Comparison of ENCODE assay signal across 24 cellular contexts in the genomic region with DNA sequence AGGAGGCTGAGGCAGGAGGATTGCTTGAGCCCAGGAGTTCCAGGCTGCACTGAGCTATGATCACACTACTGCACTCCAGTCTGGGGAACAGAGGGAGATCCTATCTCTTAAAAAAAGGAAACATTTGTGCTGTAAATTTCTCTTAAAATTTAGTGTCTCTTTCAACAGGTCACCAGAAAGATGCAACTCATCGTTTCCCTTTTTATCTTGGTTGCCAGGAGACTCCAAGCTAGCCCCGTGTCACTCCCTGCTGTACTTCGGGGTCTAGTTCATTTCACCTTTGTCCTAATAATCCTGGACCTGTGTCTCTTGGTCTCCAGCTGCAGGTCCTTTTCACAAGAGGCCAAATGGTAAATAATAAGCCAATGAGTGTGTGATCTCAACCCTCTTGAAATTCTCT. TPM values are rescaled to one million over a fixed set of nuclear protein-coding genes. Genes with fewer than 3 reads are reported as not detected.
DNase-seq lines count a peak whose midpoint lies in the region; ATAC-seq, FAIRE-seq and TF ChIP-seq lines count a peak whose summit lies in the region.
"Had no signal": no experiment of that assay in that cellular context is flagged by ENCODE, and none has a peak within 500 bp of the region (broad histone marks: within the 10 kb centered on the region; RNA-seq: fewer than 3 reads in every experiment).

No MANE protein-coding gene starts in this region.

- H3K4me3 Mint-ChIP-seq in CD14-positive monocyte (no peak overlapping the region), memory B cell (no peak overlapping the region)
- H3K4me3 Mint-ChIP-seq in central memory CD8-positive, alpha-beta T cell: no peak overlapping the region
- H3K4me3 Mint-ChIP-seq: CD8-positive, alpha-beta T cell had no signal

- no peak for TF ChIP-seq RAD21 in HepG2 (CRISPR knock-in tag; IDR thresholded peaks at IDR 0.05)

- H3K9me3 Mint-ChIP-seq in CD14-positive monocyte (peaks cover 0 to 2% (median 0%) of the 10 kb centered on the region in 7 donors), memory B cell (no peaks in the 10 kb centered on the region)
- no peaks in the 10 kb centered on the region for H3K9me3 Mint-ChIP-seq in central memory CD8-positive, alpha-beta T cell
- H3K9me3 Mint-ChIP-seq: CD8-positive, alpha-beta T cell had no signal

- no peak for TF ChIP-seq POLR2A in HepG2 (IDR thresholded peaks at IDR 0.05; ENCODE audit: insufficient read depth in 1 of 2, low read depth in 2 of 2, low read length in 2 of 2)
- no peak for TF ChIP-seq POLR2A in esophagus squamous epithelium (IDR thresholded peaks at IDR 0.05)

- TF ChIP-seq EP300 in HepG2 (IDR thresholded peaks at IDR 0.05; ENCODE audit: low read depth in 2 of 2, low read length in 2 of 2) (no peak), HepG2 (CRISPR knock-in tag; IDR thresholded peaks at IDR 0.05; ENCODE audit: borderline replicate concordance) (no peak)

- H3K27ac ChIP-seq in HepG2 (ENCODE audit: extremely low read length, insufficient read depth, low read length): no peak overlapping the region
- no peak overlapping the region for H3K27ac ChIP-seq in esophagus squamous epithelium
- H3K27ac ChIP-seq: BLaER1, SK-N-MC had no signal

- H3K4me3 ChIP-seq in HepG2 (replicated peaks in 1 of 3; ENCODE audit: insufficient read depth in 1 of 3, low read depth in 2 of 3, low read length in 3 of 3) (no peak overlapping the region), esophagus squamous epithelium (no peak overlapping the region)
- H3K4me3 ChIP-seq: BLaER1, SK-N-MC had no signal

- H3K9me3 ChIP-seq in HepG2 (ENCODE audit: low read length): no peaks in the 10 kb centered on the region
- no peaks in the 10 kb centered on the region for H3K9me3 ChIP-seq in esophagus squamous epithelium
- H3K9me3 ChIP-seq: BLaER1 had no signal

- H4K20me1 ChIP-seq in HepG2 (ENCODE audit: insufficient read depth, low read length): no peaks in the 10 kb centered on the region

- H3K27ac Mint-ChIP-seq in CD14-positive monocyte (peak overlapping the region in 5 of 7 donors; percentile 15 to 83 (median 62)), memory B cell (peak overlapping the region; percentile 18)
- H3K27ac Mint-ChIP-seq in central memory CD8-positive, alpha-beta T cell (ENCODE audit: low read depth): peak overlapping the region; percentile 61
- H3K27ac Mint-ChIP-seq: CD8-positive, alpha-beta T cell had no signal

- no peaks in the 10 kb centered on the region for H3K27me3 ChIP-seq in HepG2 (ENCODE audit: control insufficient read depth in 1 of 2, insufficient read depth in 2 of 2, low read length in 2 of 2)
- H3K27me3 ChIP-seq in esophagus squamous epithelium: no peaks in the 10 kb centered on the region
- H3K27me3 ChIP-seq: BLaER1 had no signal

- no peak overlapping the region for H3K4me2 ChIP-seq in HepG2 (ENCODE audit: low read depth, low read length)
- H3K4me2 ChIP-seq: BLaER1 had no signal

- H3K79me2 ChIP-seq in HepG2 (ENCODE audit: insufficient read depth, low read length): peaks cover 3% of the 10 kb centered on the region

- H3K4me1 Mint-ChIP-seq in CD14-positive monocyte (peaks cover 27% of the 10 kb centered on the region), memory B cell (peaks cover 25% of the 10 kb centered on the region)
- peaks cover 26% of the 10 kb centered on the region for H3K4me1 Mint-ChIP-seq in central memory CD8-positive, alpha-beta T cell

- POLR2A ChIA-PET in HepG2 (lab: Yijun Ruan, JAX): interaction anchor here (0.9 to 3.4 kb wide), 3 partner anchors 196 to 265 kb away, joined by 4 to 30 read pairs (median 10); a partner anchor contains a TSS

- no peak overlapping the region for H2AFZ ChIP-seq in HepG2 (ENCODE audit: low read length)

- CTCF ChIA-PET in HepG2 (lab: Yijun Ruan, JAX; ENCODE audit: low intra/inter-chr PET ratio, low total read pairs): no interaction called here

- intact Hi-C loops in CD14-positive monocyte (cut with micrococcal nuclease): loop anchor here (5.0 to 10.0 kb wide), 3 partner anchors 192 to 759 kb away; no protein-coding TSS in a partner anchor
- intact Hi-C loops in HepG2 (cut with micrococcal nuclease; ENCODE audit: unreplicated experiment): loop anchor here (2.0 kb wide), 1 partner anchor 201 kb away; no protein-coding TSS in a partner anchor
- intact Hi-C loops in esophagus squamous epithelium (cut with DNase I): loop anchor here (10.0 kb wide), 1 partner anchor 229 kb away; no protein-coding TSS in a partner anchor

- peaks cover 76 to 83% of the 10 kb centered on the region in 2 donors for H3K36me3 Mint-ChIP-seq in CD14-positive monocyte
- peaks cover 11% of the 10 kb centered on the region for H3K36me3 Mint-ChIP-seq in central memory CD8-positive, alpha-beta T cell (ENCODE audit: insufficient read depth)
- peaks cover 19% of the 10 kb centered on the region for H3K36me3 Mint-ChIP-seq in memory B cell

- WGBS in HepG2 (ENCODE audit: low lambda C conversion rate): 72% methylated on average over 3 of the region's 3 CpGs
- 76 to 79% methylated on average over 3 of the region's 3 CpGs for WGBS in esophagus squamous epithelium, 2 donors

- no peak for ATAC-seq in central memory CD8-positive, alpha-beta T cell (replicated peaks; ENCODE audit: extremely low read depth, poor library complexity, severe bottlenecking)
- no peak for ATAC-seq in memory B cell (ENCODE audit: low read depth)
- no peak for ATAC-seq in HepG2
- ATAC-seq: CD8-positive, alpha-beta T cell; Right ventricle myocardium inferior had no signal

- no peak overlapping the region for H3K9ac ChIP-seq in HepG2 (ENCODE audit: insufficient read depth, low read depth, low read length)
- H3K9ac ChIP-seq: BLaER1 had no signal

- in situ Hi-C loops in HepG2 (cut with HindIII; ENCODE audit: extremely low pct_ligation_motif_present, low pct_unique_long_range_greater_than_20kb): loop anchor here (5.0 kb wide), 1 partner anchor 247 kb away; no protein-coding TSS in a partner anchor

- DNase-seq in CD14-positive monocyte (ENCODE audit: low spot score): no peak
- peak; percentile 60 for DNase-seq in DMS53 (lab: John Stamatoyannopoulos, UW)
- no peak for DNase-seq in central memory CD8-positive, alpha-beta T cell (ENCODE audit: low spot score in 2 of 2)
- DNase-seq in memory B cell (ENCODE audit: low spot score in 2 of 2): no peak
- no peak for DNase-seq in foreskin melanocyte
- DNase-seq in HepG2 (ENCODE audit: low spot score): no peak
- no peak for DNase-seq in esophagus squamous epithelium (lab: John Stamatoyannopoulos, UW)
- DNase-seq in mucosa of gallbladder (ENCODE audit: low spot score): no peak
- DNase-seq: CD8-positive, alpha-beta T cell; EL; GF-D8; IMR-90; NCI-H1105; NCI-H146; NCI-H2029; NCI-H226; NCI-H524 treated with DMSO at 0.1 percent for 48 hours; NCI-H82; SW 1271 had no signal

- TF ChIP-seq CTCF in CD14-positive monocyte (IDR thresholded peaks at IDR 0.05): no peak
- no peak for TF ChIP-seq CTCF in HepG2 (CRISPR knock-in tag; IDR thresholded peaks at IDR 0.05)
- no peak for TF ChIP-seq CTCF in esophagus squamous epithelium (IDR thresholded peaks at IDR 0.05)

- FAIRE-seq in HepG2 (lab: Jason Lieb, UNC): no peak
- FAIRE-seq: GM19239, HTR-8/SVneo had no signal

- H3K4me1 ChIP-seq in HepG2 (ENCODE audit: insufficient read depth, low read length): peaks cover 21% of the 10 kb centered on the region
- peaks cover under 1 to 30% (median 21%) of the 10 kb centered on the region in 3 donors for H3K4me1 ChIP-seq in esophagus squamous epithelium

- no TSS peak for BruUV-seq in HepG2 (replicated peaks; lab: Mats Ljungman, UMichigan)

- H3K36me3 ChIP-seq in HepG2 (replicated peaks in 1 of 2; ENCODE audit: control insufficient read depth in 1 of 2, insufficient read depth in 2 of 2, low read length in 2 of 2) (peaks cover 9 to 19% of the 10 kb centered on the region in 2 experiments), esophagus squamous epithelium (peaks cover 9 to 76% (median 10%) of the 10 kb centered on the region in 3 donors)

- H3K27me3 Mint-ChIP-seq in CD14-positive monocyte (ENCODE audit: low read depth in 3 of 3): peaks cover 0 to 5% (median 2%) of the 10 kb centered on the region in 3 donors
- no peaks in the 10 kb centered on the region for H3K27me3 Mint-ChIP-seq in central memory CD8-positive, alpha-beta T cell
- no peaks in the 10 kb centered on the region for H3K27me3 Mint-ChIP-seq in memory B cell

RNA-seq across cellular contexts. Expression of a gene that starts 7.1 kb away (rescaled TPM):
- polyA plus RNA-seq in CD14-positive monocyte: 10 to 100 TPM; 45.4 to 48.9 TPM
- total RNA-seq in HepG2 (2016; rRNA removed; fragmentation: Illumina TruSeq; extraction: Trizol): 22.0 and 22.8 TPM in 2 replicates
- 4.7 and 4.9 TPM in 2 replicates for total RNA-seq in HepG2 (2016; cell fraction: cytosol; rRNA removed; fragmentation: Illumina TruSeq; extraction: Trizol; ENCODE audit: low read depth)
- total RNA-seq in HepG2 (2016; cell fraction: insoluble cytoplasmic fraction; rRNA removed; fragmentation: Illumina TruSeq; extraction: Trizol): 18.5 and 23.5 TPM in 2 replicates
- total RNA-seq in HepG2 (2016; cell fraction: membrane; rRNA removed; fragmentation: Illumina TruSeq; extraction: Trizol): 12.9 and 13.2 TPM in 2 replicates
- total RNA-seq in HepG2 (2016; cell fraction: nucleus; rRNA removed; fragmentation: Illumina TruSeq; extraction: Trizol): 16.8 and 19.0 TPM in 2 replicates
- 15.2 and 17.3 TPM in 2 replicates for polyA plus RNA-seq in HepG2 (2011; rRNA removed)
- 9.2 and 11.9 TPM in 2 replicates for polyA plus RNA-seq in HepG2 (2011; cell fraction: cytosol; rRNA removed)
- 20.1 and 23.4 TPM in 2 replicates for polyA plus RNA-seq in HepG2 (2011; cell fraction: nucleus; rRNA removed)
- 13.4 and 14.5 TPM in 2 replicates for polyA plus RNA-seq in HepG2 (2012)
- 5.3 and 5.4 TPM in 2 replicates for polyA plus RNA-seq in HepG2 (2016; cell fraction: cytosol; fragmentation: Illumina TruSeq; extraction: Trizol; ENCODE audit: low read depth)
- polyA plus RNA-seq in HepG2 (2016; cell fraction: insoluble cytoplasmic fraction; fragmentation: Illumina TruSeq; extraction: Trizol; ENCODE audit: low read depth): 19.1 and 22.3 TPM in 2 replicates
- polyA plus RNA-seq in HepG2 (2016; cell fraction: membrane; fragmentation: Illumina TruSeq; extraction: Trizol; ENCODE audit: low read depth): 8.7 and 10.7 TPM in 2 replicates
- 19.4 and 22.9 TPM in 2 replicates for polyA plus RNA-seq in HepG2 (2016; cell fraction: nucleus; fragmentation: Illumina TruSeq; extraction: Trizol; ENCODE audit: insufficient read depth, low read depth)
- 14.3 and 29.5 TPM in 2 replicates for polyA minus RNA-seq in HepG2 (2011; rRNA and poly(A)+ RNA removed; ENCODE audit: low replicate concordance)
- polyA minus RNA-seq in HepG2 (2011; cell fraction: cytosol; rRNA and poly(A)+ RNA removed): 11.9 and 13.8 TPM in 2 replicates
- 28.6 and 28.8 TPM in 2 replicates for polyA minus RNA-seq in HepG2 (2011; cell fraction: nucleus; rRNA and poly(A)+ RNA removed)
- total RNA-seq in esophagus squamous epithelium: 10 to 100 TPM in 3 of 4 donors, 1 to 10 TPM in 1; 7.9 to 22.1 (median 16.9) TPM
- 50.3 TPM for total RNA-seq in mucosa of gallbladder

RNA-seq across cellular contexts. Expression of a gene that starts 23.1 kb away (rescaled TPM):
- not detected for polyA plus RNA-seq in CD14-positive monocyte
- 10.2 and 15.0 TPM in 2 replicates for total RNA-seq in HepG2 (2016; rRNA removed; fragmentation: Illumina TruSeq; extraction: Trizol)
- total RNA-seq in HepG2 (2016; cell fraction: cytosol; rRNA removed; fragmentation: Illumina TruSeq; extraction: Trizol; ENCODE audit: low read depth): 1.6 and 1.8 TPM in 2 replicates
- total RNA-seq in HepG2 (2016; cell fraction: insoluble cytoplasmic fraction; rRNA removed; fragmentation: Illumina TruSeq; extraction: Trizol): 9.2 and 15.1 TPM in 2 replicates
- 5.3 and 5.6 TPM in 2 replicates for total RNA-seq in HepG2 (2016; cell fraction: membrane; rRNA removed; fragmentation: Illumina TruSeq; extraction: Trizol)
- 16.7 and 18.1 TPM in 2 replicates for total RNA-seq in HepG2 (2016; cell fraction: nucleus; rRNA removed; fragmentation: Illumina TruSeq; extraction: Trizol)
- polyA plus RNA-seq in HepG2 (2011; rRNA removed): 1.6 and 3.0 TPM in 2 replicates
- 1.5 and 1.9 TPM in 2 replicates for polyA plus RNA-seq in HepG2 (2011; cell fraction: cytosol; rRNA removed)
- 6.3 and 9.6 TPM in 2 replicates for polyA plus RNA-seq in HepG2 (2011; cell fraction: nucleus; rRNA removed)
- 4.5 and 5.8 TPM in 2 replicates for polyA plus RNA-seq in HepG2 (2012)
- 0.75 and 0.80 TPM in 2 replicates for polyA plus RNA-seq in HepG2 (2016; cell fraction: cytosol; fragmentation: Illumina TruSeq; extraction: Trizol; ENCODE audit: low read depth)
- 5.6 and 5.9 TPM in 2 replicates for polyA plus RNA-seq in HepG2 (2016; cell fraction: insoluble cytoplasmic fraction; fragmentation: Illumina TruSeq; extraction: Trizol; ENCODE audit: low read depth)
- 2.3 and 2.7 TPM in 2 replicates for polyA plus RNA-seq in HepG2 (2016; cell fraction: membrane; fragmentation: Illumina TruSeq; extraction: Trizol; ENCODE audit: low read depth)
- polyA plus RNA-seq in HepG2 (2016; cell fraction: nucleus; fragmentation: Illumina TruSeq; extraction: Trizol; ENCODE audit: insufficient read depth, low read depth): 19.8 and 21.2 TPM in 2 replicates
- polyA minus RNA-seq in HepG2 (2011; rRNA and poly(A)+ RNA removed; ENCODE audit: low replicate concordance): 5.0 TPM in 1 of 2 replicates, not detected in the other
- 2.5 and 4.1 TPM in 2 replicates for polyA minus RNA-seq in HepG2 (2011; cell fraction: cytosol; rRNA and poly(A)+ RNA removed)
- 2.4 and 4.5 TPM in 2 replicates for polyA minus RNA-seq in HepG2 (2011; cell fraction: nucleus; rRNA and poly(A)+ RNA removed)
- total RNA-seq in esophagus squamous epithelium: 1 to 10 TPM in 2 of 4 donors, under 1 TPM in 2; 0.26 to 1.9 (median 0.78) TPM
- total RNA-seq in mucosa of gallbladder: 2.5 TPM
